1 cellular context compared by ENCODE assay signal in genomic region chr4:128572778-128573241, GRCh38.
TF ChIP-seq lines count a peak whose summit lies in the region.

No MANE protein-coding gene starts in this region.

TF ChIP-seq in WTC11, 78 proteins besides CTCF, POLR2A, EP300 and RAD21 (continued from another document):
- TF ChIP-seq SMAD4 (CRISPR knock-in tag; IDR thresholded peaks at IDR 0.05) (no peak), ZNF396 (CRISPR knock-in tag; IDR thresholded peaks at IDR 0.05; ENCODE audit: borderline replicate concordance) (no peak), E2F5 (CRISPR knock-in tag; IDR thresholded peaks at IDR 0.05) (no peak), CBFB (CRISPR knock-in tag; IDR thresholded peaks at IDR 0.05; ENCODE audit: low read depth) (no peak), ARID4B (CRISPR knock-in tag; IDR thresholded peaks at IDR 0.05; ENCODE audit: borderline replicate concordance) (no peak)
- TF ChIP-seq, protein P1, sequence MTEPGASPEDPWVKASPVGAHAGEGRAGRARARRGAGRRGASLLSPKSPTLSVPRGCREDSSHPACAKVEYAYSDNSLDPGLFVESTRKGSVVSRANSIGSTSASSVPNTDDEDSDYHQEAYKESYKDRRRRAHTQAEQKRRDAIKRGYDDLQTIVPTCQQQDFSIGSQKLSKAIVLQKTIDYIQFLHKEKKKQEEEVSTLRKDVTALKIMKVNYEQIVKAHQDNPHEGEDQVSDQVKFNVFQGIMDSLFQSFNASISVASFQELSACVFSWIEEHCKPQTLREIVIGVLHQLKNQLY (CRISPR knock-in tag; IDR thresholded peaks at IDR 0.05), result no peak
- TF ChIP-seq, protein P2, sequence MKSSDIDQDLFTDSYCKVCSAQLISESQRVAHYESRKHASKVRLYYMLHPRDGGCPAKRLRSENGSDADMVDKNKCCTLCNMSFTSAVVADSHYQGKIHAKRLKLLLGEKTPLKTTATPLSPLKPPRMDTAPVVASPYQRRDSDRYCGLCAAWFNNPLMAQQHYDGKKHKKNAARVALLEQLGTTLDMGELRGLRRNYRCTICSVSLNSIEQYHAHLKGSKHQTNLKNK (CRISPR knock-in tag; IDR thresholded peaks at IDR 0.05), result no peak
